In genomic region chr7:85573346-85573745, GRCh38 we compare ENCODE assay signal across 25 cellular contexts.
"Had no signal": no experiment of that assay in that cellular context is flagged by ENCODE, and none has a peak within 500 bp of the region (broad histone marks: within the 10 kb centered on the region; RNA-seq: fewer than 3 reads in every experiment).

No MANE protein-coding gene starts in this region.

- H3K36me3 ChIP-seq: adrenal gland, ascending aorta, brain microvascular endothelial cell, right lobe of liver, transverse colon, vagina had no signal

- H2AFZ ChIP-seq: hepatocyte had no signal

- H3K36me3 Mint-ChIP-seq: activated naive CD8-positive, alpha-beta T cell; natural killer cell treated with Interleukin-12 subunit alpha and Interleukin-12 subunit beta and Interleukin-15 and Interleukin-18, amount 100 ng/mL, for 72 hours; stimulated activated memory B cell treated with anti-CD40 and anti-IgM and Interleukin-4, amounts not matched to agents 10 μg/mL and 1 μg/mL and 100 μg/mL, for 72 hours; WTC11 had no signal

- H3K27ac ChIP-seq: adrenal gland, ascending aorta, brain microvascular endothelial cell, foreskin keratinocyte, hepatocyte, right lobe of liver, skin epidermis, transverse colon, vagina had no signal

- H3K9me3 Mint-ChIP-seq: activated T-helper 2 cell treated with anti-CD3 and anti-CD28 coated beads, Interferon-gamma antibody, Interleukin-2, Interleukin-4, amounts not matched to agents 10 μg/mL and 5 μg/mL and 100 μg/mL, durations not matched to agents 14 hours and 24 hours and 36 hours; dendritic cell treated with granulocyte-macrophage colony-stimulating factor and Interleukin-4, amounts not matched to agents 40 ng/mL and 50 ng/mL, for 4 days; stimulated activated memory B cell treated with anti-CD40 and anti-IgM and Interleukin-4, amounts not matched to agents 10 μg/mL and 1 μg/mL and 100 μg/mL, for 72 hours; WTC11 had no signal

- H3K27me3 Mint-ChIP-seq: activated naive CD8-positive, alpha-beta T cell; dendritic cell treated with granulocyte-macrophage colony-stimulating factor and Interleukin-4, amounts not matched to agents 40 ng/mL and 50 ng/mL, for 4 days; natural killer cell treated with Interleukin-12 subunit alpha and Interleukin-12 subunit beta and Interleukin-15 and Interleukin-18, amount 100 ng/mL, for 72 hours; stimulated activated memory B cell treated with anti-CD40 and anti-IgM and Interleukin-4, amounts not matched to agents 10 μg/mL and 1 μg/mL and 100 μg/mL, for 72 hours had no signal

- H3K27me3 ChIP-seq: adrenal gland, ascending aorta, brain microvascular endothelial cell, hepatocyte, right lobe of liver, transverse colon, vagina had no signal

- H3K4me3 Mint-ChIP-seq: activated naive CD8-positive, alpha-beta T cell; activated T-cell treated with anti-CD3 and anti-CD28 coated beads, Interleukin-2, amount 50 U/mL, for 4 hours; dendritic cell treated with granulocyte-macrophage colony-stimulating factor and Interleukin-4, amounts not matched to agents 40 ng/mL and 50 ng/mL, for 4 days; immature natural killer cell; natural killer cell treated with Interleukin-12 subunit alpha and Interleukin-12 subunit beta and Interleukin-15 and Interleukin-18, amount 100 ng/mL, for 72 hours; stimulated activated memory B cell treated with anti-CD40 and anti-IgM and Interleukin-4, amounts not matched to agents 10 μg/mL and 1 μg/mL and 100 μg/mL, for 72 hours; WTC11 had no signal

- DNase-seq: activated CD8-positive, alpha-beta memory T cell treated with anti-CD3 and anti-CD28 coated beads for 24 hours; activated CD8-positive, alpha-beta memory T cell treated with anti-CD3 and anti-CD28 coated beads, Interleukin-2, amount 50 U/mL, for 4 hours; activated naive CD4-positive, alpha-beta T cell; activated T-cell treated with anti-CD3 and anti-CD28 coated beads, Interleukin-2, amount 50 U/mL, for 4 hours; adrenal gland; brain microvascular endothelial cell; caudate nucleus; effector CD4-positive, alpha-beta T cell; foreskin keratinocyte; immature natural killer cell; left ventricle myocardium superior; nucleus accumbens; right lobe of liver; stimulated activated CD4-positive, alpha-beta T cell treated with anti-CD3 and anti-CD28 coated beads, Interleukin-2, amount 100 ng/mL, for 24 hours; transverse colon had no signal

- H3K4me3 ChIP-seq: adrenal gland, ascending aorta, hepatocyte, right lobe of liver, skin epidermis, transverse colon, vagina had no signal

- H3K4me2 ChIP-seq: hepatocyte had no signal

- H3K4me1 ChIP-seq: adrenal gland, ascending aorta, foreskin keratinocyte, right lobe of liver, transverse colon, vagina had no signal

- H3K4me1 Mint-ChIP-seq: immature natural killer cell; stimulated activated memory B cell treated with anti-CD40 and anti-IgM and Interleukin-4, amounts not matched to agents 10 μg/mL and 1 μg/mL and 100 μg/mL, for 72 hours; WTC11 had no signal

- H3K79me2 ChIP-seq: hepatocyte had no signal

- H3K27ac Mint-ChIP-seq: activated naive CD8-positive, alpha-beta T cell; activated T-helper 2 cell treated with anti-CD3 and anti-CD28 coated beads, Interferon-gamma antibody, Interleukin-2, Interleukin-4, amounts not matched to agents 10 μg/mL and 5 μg/mL and 100 μg/mL, durations not matched to agents 14 hours and 24 hours and 36 hours; dendritic cell treated with granulocyte-macrophage colony-stimulating factor and Interleukin-4, amounts not matched to agents 40 ng/mL and 50 ng/mL, for 4 days; immature natural killer cell; natural killer cell treated with Interleukin-12 subunit alpha and Interleukin-12 subunit beta and Interleukin-15 and Interleukin-18, amount 100 ng/mL, for 72 hours; stimulated activated memory B cell treated with anti-CD40 and anti-IgM and Interleukin-4, amounts not matched to agents 10 μg/mL and 1 μg/mL and 100 μg/mL, for 72 hours; WTC11 had no signal

- H3K9me3 ChIP-seq: adrenal gland, ascending aorta, right lobe of liver, transverse colon, vagina had no signal
